ENCODE assay signal across 1 cellular context in genomic region chrY:20651496-20651895, GRCh38.
TF ChIP-seq lines count a peak whose summit lies in the region.

No MANE protein-coding gene starts in this region.

TF ChIP-seq in HepG2, 621 proteins besides CTCF, POLR2A, EP300 and RAD21 (continued from another document and continues in another):
- TF ChIP-seq ZNF768 (CRISPR knock-in tag; IDR thresholded peaks at IDR 0.05) (no peak), ZSCAN12 (CRISPR knock-in tag; IDR thresholded peaks at IDR 0.05) (no peak), FOXA3 (CRISPR knock-in tag; IDR thresholded peaks at IDR 0.05) (0 out of 2 replicates have a peak, but pooled peaks have one; percentile 27), IKZF5 (CRISPR knock-in tag; IDR thresholded peaks at IDR 0.05) (no peak), LBX2 (CRISPR knock-in tag; IDR thresholded peaks at IDR 0.05; ENCODE audit: borderline replicate concordance) (no peak), GZF1 (CRISPR knock-in tag; IDR thresholded peaks at IDR 0.05) (no peak), ISX (CRISPR knock-in tag; conservative IDR thresholded peaks at IDR 0.05) (no peak), DNMT3B (CRISPR knock-in tag; conservative IDR thresholded peaks at IDR 0.05) (no peak), CEBPB (IDR thresholded peaks at IDR 0.05; ENCODE audit: borderline replicate concordance, low read depth, low read length) (peak; percentile 29; the same call in 1 of the 2 replicates), CCDC6 (CRISPR knock-in tag; IDR thresholded peaks at IDR 0.05) (no peak), ZNF574 (CRISPR knock-in tag; IDR thresholded peaks at IDR 0.05) (no peak), ZBTB40 (IDR thresholded peaks at IDR 0.05) (no peak), ZBTB40 (CRISPR knock-in tag; IDR thresholded peaks at IDR 0.05) (no peak), MLX (CRISPR knock-in tag; IDR thresholded peaks at IDR 0.05) (0 out of 2 replicates have a peak, but pooled peaks have one; percentile 36), RFX3 (CRISPR knock-in tag; IDR thresholded peaks at IDR 0.05) (no peak), ZNF567 (CRISPR knock-in tag; IDR thresholded peaks at IDR 0.05; ENCODE audit: borderline replicate concordance) (no peak), PRPF4 (IDR thresholded peaks at IDR 0.05; ENCODE audit: low read depth, low read length, poor library complexity, severe bottlenecking) (no peak), ZNF687 (CRISPR knock-in tag; IDR thresholded peaks at IDR 0.05) (no peak), ZBTB4 (CRISPR knock-in tag; IDR thresholded peaks at IDR 0.05; ENCODE audit: borderline replicate concordance) (no peak), TGIF2 (CRISPR knock-in tag; IDR thresholded peaks at IDR 0.05) (no peak), CBX5 (CRISPR knock-in tag; IDR thresholded peaks at IDR 0.05; ENCODE audit: borderline replicate concordance) (no peak), ZNF704 (CRISPR knock-in tag; IDR thresholded peaks at IDR 0.05; ENCODE audit: borderline replicate concordance) (no peak), SOX5 (CRISPR knock-in tag; IDR thresholded peaks at IDR 0.05; ENCODE audit: borderline replicate concordance) (peak; percentile 61; the same call in 1 of the 2 replicates), DNMT1 (CRISPR knock-in tag; IDR thresholded peaks at IDR 0.05) (no peak), RBAK (CRISPR knock-in tag; IDR thresholded peaks at IDR 0.05) (no peak), IRF9 (CRISPR knock-in tag; IDR thresholded peaks at IDR 0.05; ENCODE audit: borderline replicate concordance) (no peak), CEBPG (CRISPR knock-in tag; IDR thresholded peaks at IDR 0.05) (0 out of 2 replicates have a peak, but pooled peaks have one; percentile 30), RNF2 (conservative IDR thresholded peaks at IDR 0.05; ENCODE audit: low read depth) (no peak), RBM39 (IDR thresholded peaks at IDR 0.05; ENCODE audit: low read depth, low read length, poor library complexity, severe bottlenecking) (no peak), CENPX (CRISPR knock-in tag; IDR thresholded peaks at IDR 0.05) (no peak), HMG20A (CRISPR knock-in tag; IDR thresholded peaks at IDR 0.05; ENCODE audit: borderline replicate concordance) (no peak)
